8 cellular contexts compared by ENCODE assay signal in genomic region chr22:41543854-41544670, GRCh38. TPM values are rescaled to one million over a fixed set of nuclear protein-coding genes. Genes with fewer than 3 reads are reported as not detected.
DNase-seq lines count a peak whose midpoint lies in the region; ATAC-seq and TF ChIP-seq lines count a peak whose summit lies in the region.

TSS of gene POLR3H (minus strand) at chr22:41544470. CDS start at chr22:41544101, 369 bp downstream.

- H3K9me3 Mint-ChIP-seq in chondrocyte (ENCODE audit: low read depth): no peaks in the 10 kb centered on the region

- peaks cover 32% of the 10 kb centered on the region for H3K36me3 ChIP-seq in BE2C

- peaks cover 38% of the 10 kb centered on the region for H3K4me1 Mint-ChIP-seq in chondrocyte (ENCODE audit: low read depth)

- TF ChIP-seq CTCF in BE2C (IDR thresholded peaks at IDR 0.05; ENCODE audit: low read depth, low read length) (peak; percentile 73), chondrocyte (IDR thresholded peaks at IDR 0.05) (peak; percentile 86)

- no peaks in the 10 kb centered on the region for H3K9me3 ChIP-seq in BE2C

- TF ChIP-seq POLR2A in GM19193 (IDR thresholded peaks at IDR 0.05; ENCODE audit: extremely low read depth, insufficient read depth, insufficient read length): peak; percentile 71

- H3K27me3 Mint-ChIP-seq in chondrocyte (ENCODE audit: low read depth): no peaks in the 10 kb centered on the region

- H3K36me3 Mint-ChIP-seq in chondrocyte (ENCODE audit: low read depth): peaks cover 4% of the 10 kb centered on the region

- peak within 1 kb of the TSS; percentile 89 for H3K4me3 Mint-ChIP-seq in chondrocyte (ENCODE audit: unreplicated experiment)

- peak; percentile 100 for DNase-seq in BE2C
- peak; percentile 95 for DNase-seq in NCI-H510A treated with DMSO at 0.1 percent for 48 hours (lab: John Stamatoyannopoulos, UW)
- peak; percentile 97 for DNase-seq in activated CD4-positive, alpha-beta T cell treated with anti-CD3 and anti-CD28 coated beads for 24 hours (ENCODE audit: low read depth in 2 of 2)
- DNase-seq in chondrocyte (ENCODE audit: low spot score): peak; percentile 99
- peak; percentile 92 for DNase-seq in kidney glomerular epithelial cell (lab: John Stamatoyannopoulos, UW)
- DNase-seq in stimulated activated CD4-positive, alpha-beta T cell treated with anti-CD3 and anti-CD28 coated beads, Interleukin-1b, Interleukin-23, amount 100 ng/mL, for 1 hour (ENCODE audit: low read depth in 2 of 2): peak; percentile 91 to 94

- no peaks in the 10 kb centered on the region for H3K27me3 ChIP-seq in BE2C

- peak; percentile 84 for ATAC-seq in HG03439 (IDR thresholded peaks at IDR 0.05; ENCODE audit: unreplicated experiment)

- H3K4me1 ChIP-seq in BE2C: peaks cover 3% of the 10 kb centered on the region; the same call in 1 of the 2 replicates

- peak within 1 kb of the TSS; percentile 97 for H3K27ac Mint-ChIP-seq in chondrocyte (ENCODE audit: unreplicated experiment)

- peak within 1 kb of the TSS; percentile 93 for H3K4me3 ChIP-seq in BE2C (ENCODE audit: low read depth, low read length)

RNA-seq across cellular contexts. Expression of gene POLR3H, which starts in this region (rescaled TPM):
- polyA plus RNA-seq in BE2C (2012; ENCODE audit: insufficient read depth, insufficient read length, low read depth): 135 TPM
- total RNA-seq in chondrocyte: 39.6 to 57.3 TPM (median 41.5 TPM) in 3 replicates

Comparison
In these comparisons a context has a peak if more than half of its experiments do, and no peak if none do; other contexts are left out.
1. Peak in every context shown above with its lines: DNase-seq, ATAC-seq and H3K4me3 ChIP-seq.